Comparison of ENCODE assay signal across 10 cellular contexts in the genomic region with DNA sequence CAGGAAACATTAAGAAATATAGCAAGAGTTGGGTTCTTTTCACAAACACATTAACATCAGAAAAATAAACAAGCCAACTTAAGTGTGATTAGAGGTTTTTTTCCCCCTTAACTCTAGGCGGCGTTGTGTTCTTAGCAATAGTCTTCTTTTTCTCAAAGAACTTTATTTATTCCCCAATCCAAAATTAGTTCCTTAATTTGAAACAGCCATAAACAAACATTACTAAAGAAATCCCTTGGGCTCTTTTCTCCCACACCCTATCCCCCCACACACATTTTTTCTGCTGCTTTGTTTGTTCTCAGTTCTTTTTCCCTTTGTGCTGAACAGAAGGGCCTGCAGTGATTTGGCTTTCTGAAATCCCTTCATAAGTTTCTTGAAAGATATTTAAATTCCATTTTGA. TPM values are rescaled to one million over a fixed set of nuclear protein-coding genes. Genes with fewer than 3 reads are reported as not detected.
DNase-seq lines count a peak whose midpoint lies in the region; ATAC-seq and TF ChIP-seq lines count a peak whose summit lies in the region.
"Had no signal": no experiment of that assay in that cellular context is flagged by ENCODE, and none has a peak within 500 bp of the region (broad histone marks: within the 10 kb centered on the region; RNA-seq: fewer than 3 reads in every experiment).

No MANE protein-coding gene starts in this region.

- H3K27me3 ChIP-seq in Panc1 (ENCODE audit: control insufficient read depth, insufficient read depth, low read length) (no peaks in the 10 kb centered on the region), esophagus squamous epithelium (no peaks in the 10 kb centered on the region)

- no peaks in the 10 kb centered on the region for H3K36me3 Mint-ChIP-seq in progenitor cell of endocrine pancreas (ENCODE audit: insufficient read depth)

- CTCF ChIA-PET in Panc1 (lab: Charles Lee), result no interaction called here

- H3K27ac ChIP-seq in Panc1 (ENCODE audit: low read length) (no peak overlapping the region), esophagus squamous epithelium (peak overlapping the region in 1 of 4 donors; percentile 13)

- intact Hi-C loops in Panc1 (cut with micrococcal nuclease; ENCODE audit: unreplicated experiment), result no loop called here
- intact Hi-C loops in esophagus squamous epithelium (cut with DNase I), result no loop called here

- no peak overlapping the region for H3K4me3 ChIP-seq in GM12865 (ENCODE audit: low read depth, low read length)
- H3K4me3 ChIP-seq in Panc1 (ENCODE audit: low read depth in 2 of 2, low read length in 2 of 2), result no peak overlapping the region
- H3K4me3 ChIP-seq in esophagus squamous epithelium, result no peak overlapping the region

- no peak overlapping the region for H3K4me3 Mint-ChIP-seq in progenitor cell of endocrine pancreas (ENCODE audit: low read depth)

- POLR2A ChIA-PET in Panc1 (lab: Charles Lee), result interaction anchor here (0.6 kb wide), 1 partner anchor 104 kb away, joined by 3 read pairs; no protein-coding TSS in a partner anchor

- TF ChIP-seq CTCF in GM12865 (IDR thresholded peaks at IDR 0.05; ENCODE audit: insufficient read depth, low read depth, low read length, missing control alignments) (peak; percentile 20), Panc1 (IDR thresholded peaks at IDR 0.05) (peak; percentile 35; the same call in 1 of the 2 replicates), esophagus squamous epithelium (IDR thresholded peaks at IDR 0.05) (peak in 5 of 6 experiments; percentile 10 to 53 (median 35)), progenitor cell of endocrine pancreas (IDR thresholded peaks at IDR 0.05; ENCODE audit: unreplicated experiment) (peak; percentile 36)

- no peaks in the 10 kb centered on the region for H3K9me3 Mint-ChIP-seq in progenitor cell of endocrine pancreas (ENCODE audit: low read depth)

- WGBS in esophagus squamous epithelium, 2 donors, result 20 to 26% methylated on average over 2 of the region's 2 CpGs

- in situ Hi-C loops in Panc1 (cut with HindIII; ENCODE audit: low pct_unique_long_range_greater_than_20kb, low sequenced_read_pairs), result no loop called here

- no peaks in the 10 kb centered on the region for H3K27me3 Mint-ChIP-seq in progenitor cell of endocrine pancreas

- no peaks in the 10 kb centered on the region for H3K4me1 ChIP-seq in Panc1 (ENCODE audit: control insufficient read depth, insufficient read depth, low read length)
- peaks cover 0 to 39% (median 4%) of the 10 kb centered on the region in 3 donors for H3K4me1 ChIP-seq in esophagus squamous epithelium

- no peak for ATAC-seq in Panc1

- H3K36me3 ChIP-seq in Panc1 (ENCODE audit: control insufficient read depth, insufficient read depth, low read length), result no peaks in the 10 kb centered on the region
- H3K36me3 ChIP-seq in esophagus squamous epithelium, result no peaks in the 10 kb centered on the region

- H3K4me1 Mint-ChIP-seq in progenitor cell of endocrine pancreas (ENCODE audit: low read depth), result peaks cover 10% of the 10 kb centered on the region

- BruUV-seq in Panc1 (replicated peaks; lab: Mats Ljungman, UMichigan), result no TSS peak

- peaks cover 8% of the 10 kb centered on the region; the same call in 1 of the 2 replicates for H3K9me3 ChIP-seq in Panc1 (ENCODE audit: control insufficient read depth, insufficient read depth, low read depth, low read length)
- H3K9me3 ChIP-seq in esophagus squamous epithelium, result no peaks in the 10 kb centered on the region

- DNase-seq in GM12865 (ENCODE audit: low read depth), result no peak
- no peak for DNase-seq in Panc1 (ENCODE audit: low read depth, low spot score)
- DNase-seq in esophagus squamous epithelium (lab: John Stamatoyannopoulos, UW), result no peak
- no peak for DNase-seq in progenitor cell of endocrine pancreas (ENCODE audit: low spot score, unreplicated experiment)
- DNase-seq in mucosa of gallbladder (ENCODE audit: low spot score), result no peak
- DNase-seq in activated CD8-positive, alpha-beta memory T cell treated with anti-CD3 and anti-CD28 coated beads for 24 hours, result no peak
- no peak for DNase-seq in hippocampal formation (lab: John Stamatoyannopoulos, UW)
- no peak for DNase-seq in COLO829 (ENCODE audit: low spot score)
- DNase-seq: activated T-cell treated with anti-CD3 and anti-CD28 coated beads for 4 hours; stimulated activated naive CD4-positive, alpha-beta T cell had no signal

- no peak for TF ChIP-seq POLR2A in esophagus squamous epithelium (IDR thresholded peaks at IDR 0.05)

- no peak overlapping the region for H3K27ac Mint-ChIP-seq in progenitor cell of endocrine pancreas

RNA-seq across cellular contexts. Expression of gene MYO1B, which starts 13.2 kb away (rescaled TPM):
- 51.5 TPM for total RNA-seq in Panc1 (2021; ENCODE audit: unreplicated experiment)
- polyA plus RNA-seq in Panc1 (2012; ENCODE audit: insufficient read length), result 25.9 TPM
- 100 to 1,000 TPM in 1 of 4 donors, 10 to 100 TPM in 3; 24.6 to 152 (median 37.5) TPM for total RNA-seq in esophagus squamous epithelium
- 157 and 158 TPM in 2 replicates for total RNA-seq in progenitor cell of endocrine pancreas
- total RNA-seq in mucosa of gallbladder, result 38.2 TPM
